Comparison of ENCODE assay signal across 28 cellular contexts in the genomic region with DNA sequence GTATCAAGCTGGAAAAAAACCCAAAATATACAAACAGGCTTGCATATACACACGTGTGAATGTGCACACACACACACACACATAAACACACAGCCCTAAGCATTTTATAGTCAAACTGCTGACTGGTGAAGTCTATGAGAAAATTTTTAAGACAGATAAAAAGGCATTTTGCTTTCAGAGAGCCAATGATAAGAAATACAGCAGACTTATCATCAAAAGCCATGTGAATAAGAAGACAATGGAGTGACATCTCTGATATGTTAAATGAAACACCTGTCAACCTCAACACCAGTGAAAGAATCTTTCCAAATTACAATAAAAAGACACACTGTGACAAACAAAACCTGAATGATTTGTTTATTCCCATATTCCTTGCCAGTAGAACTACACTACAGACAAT.
DNase-seq lines count a peak whose midpoint lies in the region; ATAC-seq and TF ChIP-seq lines count a peak whose summit lies in the region.
"Had no signal": no experiment of that assay in that cellular context is flagged by ENCODE, and none has a peak within 500 bp of the region (broad histone marks: within the 10 kb centered on the region; RNA-seq: fewer than 3 reads in every experiment).

No MANE protein-coding gene starts in this region.

- CTCF ChIA-PET in RWPE1 (lab: Yijun Ruan, JAX): no interaction called here

- ATAC-seq in GM21447 (IDR thresholded peaks at IDR 0.05; ENCODE audit: unreplicated experiment): no peak
- ATAC-seq: HCT116; heart left ventricle; stimulated activated naive CD8-positive, alpha-beta T cell treated with anti-CD3 and anti-CD28 coated beads, Interleukin-15, amount 100 ng/mL, for 72 hours had no signal

- no peaks in the 10 kb centered on the region for H3K4me1 ChIP-seq in trophoblast cell (ENCODE audit: control insufficient read depth in 1 of 2, insufficient read depth in 2 of 2, low read length in 2 of 2)
- H3K4me1 ChIP-seq: heart left ventricle, left ventricle myocardium inferior, neural progenitor cell, parathyroid adenoma, SJCRH30 had no signal

- H3K79me1 ChIP-seq in trophoblast cell (ENCODE audit: low read length): no peaks in the 10 kb centered on the region

- H3K36me3 ChIP-seq in WERI-Rb-1 (no peaks in the 10 kb centered on the region), trophoblast cell (ENCODE audit: control insufficient read depth in 1 of 2, insufficient read depth in 2 of 2, low read length in 2 of 2) (no peaks in the 10 kb centered on the region)
- H3K36me3 ChIP-seq: brain microvascular endothelial cell, heart left ventricle, left ventricle myocardium inferior, neural progenitor cell, SJCRH30, thoracic aorta had no signal

- H2AK5ac ChIP-seq in trophoblast cell (ENCODE audit: low read length): no peak overlapping the region

- no peaks in the 10 kb centered on the region for H3K79me2 ChIP-seq in trophoblast cell (ENCODE audit: control insufficient read depth, insufficient read depth, low read length, poor library complexity)
- H3K79me2 ChIP-seq: parathyroid adenoma had no signal

- POLR2A ChIA-PET in RWPE1 (lab: Yijun Ruan, JAX; ENCODE audit: low non-redundant PET): no interaction called here

- no peak overlapping the region for H2BK5ac ChIP-seq in trophoblast cell (ENCODE audit: low read depth, low read length, poor library complexity)

- no peak for TF ChIP-seq CTCF in RWPE1 (conservative IDR thresholded peaks at IDR 0.05; ENCODE audit: low read depth)
- no peak for TF ChIP-seq CTCF in WERI-Rb-1 (IDR thresholded peaks at IDR 0.05; ENCODE audit: low read depth, low read length)

- H3K4me3 ChIP-seq in WERI-Rb-1 (ENCODE audit: low read depth, low read length) (no peak overlapping the region), trophoblast cell (ENCODE audit: low read depth, low read length) (no peak overlapping the region)
- H3K4me3 ChIP-seq: dorsolateral prefrontal cortex, heart left ventricle, left ventricle myocardium inferior, neural progenitor cell, SJCRH30, smooth muscle cell, thoracic aorta had no signal

- no peak overlapping the region for H3K4ac ChIP-seq in trophoblast cell (ENCODE audit: low read depth, low read length)

- no peak overlapping the region for H2BK120ac ChIP-seq in trophoblast cell (ENCODE audit: insufficient read depth, low read length, poor library complexity)

- no peak overlapping the region for H3K23ac ChIP-seq in trophoblast cell (ENCODE audit: low read length)

- H3K27ac ChIP-seq in RWPE1 (no peak overlapping the region), WERI-Rb-1 (no peak overlapping the region), trophoblast cell (ENCODE audit: low read depth, low read length) (no peak overlapping the region)
- H3K27ac ChIP-seq: brain microvascular endothelial cell, dorsolateral prefrontal cortex, heart left ventricle, left ventricle myocardium inferior, neural progenitor cell, parathyroid adenoma, SJCRH30, thoracic aorta had no signal

- H3K9me3 ChIP-seq in WERI-Rb-1 (ENCODE audit: severe bottlenecking) (peaks cover 3% of the 10 kb centered on the region), trophoblast cell (ENCODE audit: insufficient read depth, low read depth, low read length) (peaks cover 4% of the 10 kb centered on the region)
- H3K9me3 ChIP-seq: thoracic aorta had no signal

- no peak overlapping the region for H3K18ac ChIP-seq in trophoblast cell (ENCODE audit: low read length)

- no peak overlapping the region for H4K91ac ChIP-seq in trophoblast cell (ENCODE audit: low read depth, low read length)

- no peak overlapping the region for H3K14ac ChIP-seq in trophoblast cell (ENCODE audit: low read length)

- no peak overlapping the region for H2BK12ac ChIP-seq in trophoblast cell (ENCODE audit: low read length)

- no peak overlapping the region for H3K9ac ChIP-seq in trophoblast cell (ENCODE audit: low read length)
- H3K9ac ChIP-seq: neural progenitor cell, parathyroid adenoma had no signal

- H4K8ac ChIP-seq in trophoblast cell (ENCODE audit: low read depth, low read length): no peak overlapping the region

- peak; percentile 29 for DNase-seq in NCI-H1694 treated with DMSO at 0.1 percent for 48 hours (lab: John Stamatoyannopoulos, UW)
- no peak for DNase-seq in NCI-H1694 (lab: John Stamatoyannopoulos, UW)
- peak; percentile 36 for DNase-seq in DMS153 (lab: John Stamatoyannopoulos, UW)
- DNase-seq in NCI-H1105 (lab: John Stamatoyannopoulos, UW): peak; percentile 16
- peak; percentile 9 for DNase-seq in RWPE1 (ENCODE audit: low spot score)
- DNase-seq in WERI-Rb-1: no peak
- DNase-seq in trophoblast cell: no peak
- DNase-seq: activated B cell treated with CpG ODN at 0.5 μM for 24 hours; activated CD4-positive, alpha-beta T cell treated with anti-CD3 and anti-CD28 coated beads, Interleukin-2, amount 10 ng/mL, durations not matched to agents 7 days and 5 days; amygdala; brain microvascular endothelial cell; CD4-positive, alpha-beta T cell; dorsolateral prefrontal cortex; foreskin melanocyte; heart left ventricle; islet precursor cell; left ventricle myocardium inferior; NCI-H510A treated with DMSO at 0.1 percent for 48 hours; retina; stimulated activated CD4-positive, alpha-beta T cell treated with anti-CD3 and anti-CD28 coated beads, Interleukin-1b, Interleukin-23, amount 100 ng/mL, for 48 hours; stimulated activated naive CD8-positive, alpha-beta T cell treated with anti-CD3 and anti-CD28 coated beads, Interleukin-15, amount 100 ng/mL, for 72 hours had no signal

- WGBS in trophoblast cell (ENCODE audit: extremely low coverage, insufficient coverage, insufficient read length): no CpG with 5 or more reads among the region's 1 CpG

- H2AFZ ChIP-seq in trophoblast cell (ENCODE audit: insufficient read depth, low read length, poor library complexity): no peak overlapping the region
- H2AFZ ChIP-seq: neural progenitor cell, parathyroid adenoma had no signal

- H3K4me2 ChIP-seq in trophoblast cell (ENCODE audit: low read length): no peak overlapping the region
- H3K4me2 ChIP-seq: neural progenitor cell, smooth muscle cell had no signal

- no peak overlapping the region for H4K12ac ChIP-seq in trophoblast cell (ENCODE audit: low read depth, low read length)

- H3K27me3 ChIP-seq in WERI-Rb-1 (ENCODE audit: insufficient read depth, low read depth, severe bottlenecking) (no peaks in the 10 kb centered on the region), trophoblast cell (ENCODE audit: insufficient read depth, low read length) (no peaks in the 10 kb centered on the region)
- H3K27me3 ChIP-seq: brain microvascular endothelial cell, dorsolateral prefrontal cortex, heart left ventricle, neural progenitor cell, SJCRH30 had no signal

Comparison
In these comparisons a context has a peak if more than half of its experiments do, and no peak if none do; other contexts are left out.
1. DNase-seq: peak in NCI-H1694 treated with DMSO at 0.1 percent for 48 hours (single experiment), DMS153 (single experiment), NCI-H1105 (single experiment) and RWPE1 (single experiment); none in NCI-H1694 (single experiment), WERI-Rb-1 (single experiment) and trophoblast cell (0 of 2).